Comparison of ENCODE assay signal across 2 cellular contexts in the genomic region with DNA sequence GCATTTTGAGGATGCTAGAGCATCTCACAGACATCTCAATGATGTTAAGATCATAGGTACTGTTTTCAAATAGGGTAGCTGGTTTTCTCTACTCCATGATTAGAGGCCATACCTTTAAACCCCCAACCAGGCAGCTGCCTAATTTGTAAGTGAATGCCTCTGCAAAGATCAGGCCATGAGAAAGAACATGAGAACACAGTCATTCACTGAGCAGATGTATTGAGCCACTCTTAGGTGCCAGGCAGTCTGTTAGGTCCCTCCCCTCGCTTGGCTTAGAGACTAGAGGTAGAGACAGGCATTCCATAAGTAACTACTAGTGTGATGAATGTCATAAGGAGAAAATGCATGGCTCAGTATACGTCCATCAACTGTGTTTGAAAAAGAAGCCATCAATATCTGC.
TF ChIP-seq lines count a peak whose summit lies in the region.

No MANE protein-coding gene starts in this region.

TF ChIP-seq in IMR-90, 13 proteins besides CTCF, POLR2A, EP300 and RAD21 (continued from another document):
- TF ChIP-seq FOS (IDR thresholded peaks at IDR 0.05; ENCODE audit: low read depth, low read length) (no peak), RFX5 (IDR thresholded peaks at IDR 0.05; ENCODE audit: low read depth, low read length) (no peak), MXI1 (IDR thresholded peaks at IDR 0.05; ENCODE audit: borderline replicate concordance, low read depth, low read length) (no peak), MAFK (IDR thresholded peaks at IDR 0.05; ENCODE audit: low read depth, low read length) (no peak), BHLHE40 (IDR thresholded peaks at IDR 0.05; ENCODE audit: low read depth, low read length) (no peak), NFE2L2 (IDR thresholded peaks at IDR 0.05; ENCODE audit: low read depth, low read length) (no peak), RCOR1 (IDR thresholded peaks at IDR 0.05; ENCODE audit: insufficient replicate concordance, low read length) (no peak), CEBPB (IDR thresholded peaks at IDR 0.05; ENCODE audit: low read depth, low read length) (no peak), CHD1 (IDR thresholded peaks at IDR 0.05; ENCODE audit: low read depth, low read length) (no peak), SMC3 (IDR thresholded peaks at IDR 0.05; ENCODE audit: low read depth, low read length) (no peak)
- TF ChIP-seq, protein P1, sequence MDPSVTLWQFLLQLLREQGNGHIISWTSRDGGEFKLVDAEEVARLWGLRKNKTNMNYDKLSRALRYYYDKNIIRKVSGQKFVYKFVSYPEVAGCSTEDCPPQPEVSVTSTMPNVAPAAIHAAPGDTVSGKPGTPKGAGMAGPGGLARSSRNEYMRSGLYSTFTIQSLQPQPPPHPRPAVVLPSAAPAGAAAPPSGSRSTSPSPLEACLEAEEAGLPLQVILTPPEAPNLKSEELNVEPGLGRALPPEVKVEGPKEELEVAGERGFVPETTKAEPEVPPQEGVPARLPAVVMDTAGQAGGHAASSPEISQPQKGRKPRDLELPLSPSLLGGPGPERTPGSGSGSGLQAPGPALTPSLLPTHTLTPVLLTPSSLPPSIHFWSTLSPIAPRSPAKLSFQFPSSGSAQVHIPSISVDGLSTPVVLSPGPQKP (IDR thresholded peaks at IDR 0.05; ENCODE audit: borderline replicate concordance, low read depth, low read length) = no peak
- TF ChIP-seq, protein P2, sequence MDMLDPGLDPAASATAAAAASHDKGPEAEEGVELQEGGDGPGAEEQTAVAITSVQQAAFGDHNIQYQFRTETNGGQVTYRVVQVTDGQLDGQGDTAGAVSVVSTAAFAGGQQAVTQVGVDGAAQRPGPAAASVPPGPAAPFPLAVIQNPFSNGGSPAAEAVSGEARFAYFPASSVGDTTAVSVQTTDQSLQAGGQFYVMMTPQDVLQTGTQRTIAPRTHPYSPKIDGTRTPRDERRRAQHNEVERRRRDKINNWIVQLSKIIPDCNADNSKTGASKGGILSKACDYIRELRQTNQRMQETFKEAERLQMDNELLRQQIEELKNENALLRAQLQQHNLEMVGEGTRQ (IDR thresholded peaks at IDR 0.05; ENCODE audit: low read depth, low read length) = no peak

TF ChIP-seq in H1, 55 proteins besides CTCF, POLR2A, EP300 and RAD21 (continued from another document):
- TF ChIP-seq TCF12 (IDR thresholded peaks at IDR 0.05; ENCODE audit: low read depth, low read length) = peak; percentile 82; the same call in 1 of the 2 replicates
- peak; percentile 89 for TF ChIP-seq POLR2AphosphoS5 (IDR thresholded peaks at IDR 0.05; ENCODE audit: low read depth, low read length)
- TF ChIP-seq PHF8 (conservative IDR thresholded peaks at IDR 0.05; ENCODE audit: low read depth, low read length) = no peak
- no peak for TF ChIP-seq BRCA1 (IDR thresholded peaks at IDR 0.05; ENCODE audit: low read depth, low read length)
TF ChIP-seq in H1: peak in this region for 2.
